ENCODE assay signal across 15 cellular contexts in the genomic region with DNA sequence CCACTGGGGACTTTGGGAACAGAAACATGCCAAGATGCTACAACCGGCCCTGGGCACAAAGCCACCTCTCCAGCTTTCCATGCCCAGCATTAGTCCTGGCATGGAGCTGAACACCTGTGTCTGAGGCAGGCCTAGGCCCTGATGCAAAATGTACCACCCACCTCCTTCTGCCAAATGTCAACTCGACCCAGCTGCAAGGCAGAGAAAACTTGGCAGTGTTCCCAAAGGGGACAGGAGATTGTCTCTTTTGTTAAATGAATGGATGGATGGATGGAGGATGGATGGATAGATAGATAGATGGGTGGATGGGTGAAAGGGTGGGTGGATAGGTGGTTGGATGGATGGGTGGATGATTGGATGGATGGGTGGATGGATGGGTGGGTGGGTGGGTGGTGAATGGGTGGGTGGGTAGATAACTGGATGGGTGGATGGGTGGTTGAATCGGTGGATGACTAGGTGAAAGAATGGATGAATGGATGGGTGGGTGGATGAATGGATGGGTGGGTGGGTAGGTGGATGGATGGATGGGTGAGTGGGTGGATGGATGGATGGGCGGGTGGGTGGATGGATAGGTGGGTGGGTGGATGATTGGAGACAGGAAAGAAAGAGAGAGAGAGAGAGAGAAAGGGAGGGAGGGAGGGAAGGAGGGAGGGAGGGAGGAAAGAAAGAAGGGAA.
DNase-seq lines count a peak whose midpoint lies in the region; ATAC-seq and TF ChIP-seq lines count a peak whose summit lies in the region.
"Had no signal": no experiment of that assay in that cellular context is flagged by ENCODE, and none has a peak within 500 bp of the region (broad histone marks: within the 10 kb centered on the region; RNA-seq: fewer than 3 reads in every experiment).

No MANE protein-coding gene starts in this region.

- TF ChIP-seq EP300 in SK-N-SH (IDR thresholded peaks at IDR 0.05; ENCODE audit: borderline replicate concordance in 1 of 2, low read depth in 1 of 2, low read length in 1 of 2), result no peak

- H3K9me3 ChIP-seq in spleen (no peaks in the 10 kb centered on the region), SK-N-SH (no peaks in the 10 kb centered on the region)
- H3K9me3 ChIP-seq: colonic mucosa had no signal

- ATAC-seq in activated T-helper 17 cell treated with anti-CD3 and anti-CD28 coated beads, Interleukin-2, amount 50 U/mL, for 72 hours (replicated peaks), result no peak
- no peak for ATAC-seq in HG03342 (IDR thresholded peaks at IDR 0.05; ENCODE audit: unreplicated experiment)
- ATAC-seq: PC-3 had no signal

- H3K27me3 Mint-ChIP-seq in activated CD4-positive, alpha-beta memory T cell treated with anti-CD3 and anti-CD28 coated beads for 36 hours, result peaks cover 3% of the 10 kb centered on the region
- peaks cover 43% of the 10 kb centered on the region for H3K27me3 Mint-ChIP-seq in activated CD4-positive, alpha-beta memory T cell treated with anti-CD3 and anti-CD28 coated beads, Interleukin-2, amount 10 ng/mL, durations not matched to agents 7 days and 5 days
- no peaks in the 10 kb centered on the region for H3K27me3 Mint-ChIP-seq in activated T-helper 17 cell treated with anti-CD3 and anti-CD28 coated beads, Interleukin-2, amount 50 U/mL, for 72 hours

- H3K36me3 ChIP-seq in spleen (no peaks in the 10 kb centered on the region), SK-N-SH (replicated peaks in 1 of 2; ENCODE audit: control insufficient read depth in 1 of 2, insufficient read depth in 2 of 2, low read length in 1 of 2) (no peaks in the 10 kb centered on the region)
- H3K36me3 ChIP-seq: colonic mucosa had no signal

- H3K4me1 Mint-ChIP-seq in activated CD4-positive, alpha-beta memory T cell treated with anti-CD3 and anti-CD28 coated beads for 36 hours (ENCODE audit: low read depth), result peaks cover 69% of the 10 kb centered on the region
- H3K4me1 Mint-ChIP-seq in activated CD4-positive, alpha-beta memory T cell treated with anti-CD3 and anti-CD28 coated beads, Interleukin-2, amount 10 ng/mL, durations not matched to agents 7 days and 5 days, result peaks cover 69% of the 10 kb centered on the region
- peaks cover 39% of the 10 kb centered on the region for H3K4me1 Mint-ChIP-seq in activated T-helper 17 cell treated with anti-CD3 and anti-CD28 coated beads, Interleukin-2, amount 50 U/mL, for 72 hours

- H3K4me2 ChIP-seq in SK-N-SH, result no peak overlapping the region
- H3K4me2 ChIP-seq: smooth muscle cell had no signal

- peak overlapping the region; percentile 25 for H3K27ac Mint-ChIP-seq in activated CD4-positive, alpha-beta memory T cell treated with anti-CD3 and anti-CD28 coated beads for 36 hours
- H3K27ac Mint-ChIP-seq in activated CD4-positive, alpha-beta memory T cell treated with anti-CD3 and anti-CD28 coated beads, Interleukin-2, amount 10 ng/mL, durations not matched to agents 7 days and 5 days, result no peak overlapping the region
- peak overlapping the region; percentile 94 for H3K27ac Mint-ChIP-seq in activated T-helper 17 cell treated with anti-CD3 and anti-CD28 coated beads, Interleukin-2, amount 50 U/mL, for 72 hours

- H4K20me1 ChIP-seq in SK-N-SH (ENCODE audit: insufficient read depth), result no peaks in the 10 kb centered on the region

- H3K36me3 Mint-ChIP-seq in activated CD4-positive, alpha-beta memory T cell treated with anti-CD3 and anti-CD28 coated beads for 36 hours, result no peaks in the 10 kb centered on the region
- H3K36me3 Mint-ChIP-seq in activated CD4-positive, alpha-beta memory T cell treated with anti-CD3 and anti-CD28 coated beads, Interleukin-2, amount 10 ng/mL, durations not matched to agents 7 days and 5 days (ENCODE audit: low read depth), result no peaks in the 10 kb centered on the region
- H3K36me3 Mint-ChIP-seq in activated T-helper 17 cell treated with anti-CD3 and anti-CD28 coated beads, Interleukin-2, amount 50 U/mL, for 72 hours (ENCODE audit: low read depth), result no peaks in the 10 kb centered on the region

- H3K27me3 ChIP-seq in spleen (replicated peaks in 1 of 7) (peaks cover 0 to 41% (median 0%) of the 10 kb centered on the region in 7 donors), SK-N-SH (ENCODE audit: insufficient read depth) (0 out of 2 replicates have a peak, but pooled peaks cover 6% of the 10 kb centered on the region)

- 68 to 82% (median 74%) methylated on average over 2 to 4 of the region's 4 CpGs for WGBS in spleen, 5 donors
- 54% methylated on average over 4 of the region's 4 CpGs for WGBS in SK-N-SH (ENCODE audit: low lambda C conversion rate)

- no peaks in the 10 kb centered on the region for H3K9me3 Mint-ChIP-seq in activated CD4-positive, alpha-beta memory T cell treated with anti-CD3 and anti-CD28 coated beads for 36 hours
- no peaks in the 10 kb centered on the region for H3K9me3 Mint-ChIP-seq in activated CD4-positive, alpha-beta memory T cell treated with anti-CD3 and anti-CD28 coated beads, Interleukin-2, amount 10 ng/mL, durations not matched to agents 7 days and 5 days
- H3K9me3 Mint-ChIP-seq in activated T-helper 17 cell treated with anti-CD3 and anti-CD28 coated beads, Interleukin-2, amount 50 U/mL, for 72 hours, result no peaks in the 10 kb centered on the region

- no peak overlapping the region for H3K9ac ChIP-seq in SK-N-SH

- POLR2A ChIA-PET in activated CD4-positive, alpha-beta memory T cell treated with anti-CD3 and anti-CD28 coated beads for 36 hours (lab: Charles Lee), result no interaction called here
- POLR2A ChIA-PET in activated CD4-positive, alpha-beta memory T cell treated with anti-CD3 and anti-CD28 coated beads, Interleukin-2, amount 10 ng/mL, durations not matched to agents 7 days and 5 days (lab: Charles Lee), result interaction anchor here (1.2 kb wide), 1 partner anchor 73 kb away, joined by 5 read pairs; a partner anchor contains a TSS
- POLR2A ChIA-PET in SK-N-SH (lab: Yijun Ruan, JAX), result interaction anchor here (1.1 to 6.0 kb wide), 3 partner anchors 10 to 73 kb away, joined by 3 to 131 read pairs (median 6); a partner anchor contains a TSS

- DNase-seq in activated CD4-positive, alpha-beta memory T cell treated with anti-CD3 and anti-CD28 coated beads for 36 hours, result no peak
- DNase-seq in activated CD4-positive, alpha-beta memory T cell treated with anti-CD3 and anti-CD28 coated beads, Interleukin-2, amount 10 ng/mL, durations not matched to agents 7 days and 5 days, result no peak
- peak; percentile 58 for DNase-seq in NCI-H1105 treated with DMSO at 0.1 percent for 48 hours (lab: John Stamatoyannopoulos, UW)
- peak; percentile 58 for DNase-seq in spleen
- DNase-seq in NCI-H187 treated with DMSO at 0.1 percent for 48 hours (lab: John Stamatoyannopoulos, UW), result no peak
- no peak for DNase-seq in SK-N-SH
- DNase-seq: activated T-cell treated with anti-CD3 and anti-CD28 coated beads for 4 hours, colonic mucosa, islet precursor cell, midbrain, NCI-H226, PC-3 had no signal

- H2AFZ ChIP-seq in SK-N-SH (ENCODE audit: low read depth), result no peak overlapping the region

- H3K79me2 ChIP-seq in SK-N-SH (ENCODE audit: insufficient read depth), result no peaks in the 10 kb centered on the region

- H3K4me1 ChIP-seq in spleen (peaks cover 38 to 83% (median 66%) of the 10 kb centered on the region in 6 donors), SK-N-SH (ENCODE audit: control insufficient read depth in 1 of 2, insufficient read depth in 2 of 2, low read depth in 1 of 2, low read length in 1 of 2) (peaks cover 14 to 56% of the 10 kb centered on the region in 2 experiments)
- H3K4me1 ChIP-seq: colonic mucosa had no signal

- no peak overlapping the region for H3K4me3 ChIP-seq in spleen
- H3K4me3 ChIP-seq in SK-N-SH (ENCODE audit: low read depth in 2 of 2, low read length in 1 of 2), result no peak overlapping the region
- H3K4me3 ChIP-seq: colonic mucosa, smooth muscle cell had no signal

- no peaks in the 10 kb centered on the region for H3K9me2 ChIP-seq in SK-N-SH

- TF ChIP-seq CTCF in spleen (IDR thresholded peaks at IDR 0.05 in 8 of 11, conservative IDR thresholded peaks at IDR 0.05 in 3 of 11) (no peak), SK-N-SH (IDR thresholded peaks at IDR 0.05) (no peak)

- H3K27ac ChIP-seq in spleen, result peak overlapping the region in 2 of 8 donors; percentile 91 to 93
- H3K27ac ChIP-seq in SK-N-SH (ENCODE audit: low read depth in 2 of 2, low read length in 1 of 2), result no peak overlapping the region
- H3K27ac ChIP-seq: colonic mucosa had no signal

- CTCF ChIA-PET in activated CD4-positive, alpha-beta memory T cell treated with anti-CD3 and anti-CD28 coated beads for 36 hours (lab: Charles Lee), result interaction anchor here (1.3 kb wide), 1 partner anchor 10 kb away, joined by 3 read pairs; no protein-coding TSS in a partner anchor
- CTCF ChIA-PET in activated CD4-positive, alpha-beta memory T cell treated with anti-CD3 and anti-CD28 coated beads, Interleukin-2, amount 10 ng/mL, durations not matched to agents 7 days and 5 days (lab: Charles Lee), result no interaction called here
- CTCF ChIA-PET in SK-N-SH (lab: Yijun Ruan, JAX), result interaction anchor here (0.7 to 1.5 kb wide), 6 partner anchors 7 to 451 kb away, joined by 3 to 7 read pairs (median 3); a partner anchor contains a TSS

- intact Hi-C loops in activated CD4-positive, alpha-beta memory T cell treated with anti-CD3 and anti-CD28 coated beads for 36 hours (cut with micrococcal nuclease), result loop anchor here (5.0 to 10.0 kb wide), 2 partner anchors 72 to 430 kb away; a partner anchor contains a TSS
- intact Hi-C loops in spleen (cut with DNase I; ENCODE audit: low total_unique reads), result no loop called here

- no peak for TF ChIP-seq POLR2A in spleen (IDR thresholded peaks at IDR 0.05)

- H3F3A ChIP-seq in SK-N-SH (replicated peaks; ENCODE audit: insufficient read depth), result no peaks in the 10 kb centered on the region

- no peak overlapping the region for H3K4me3 Mint-ChIP-seq in activated CD4-positive, alpha-beta memory T cell treated with anti-CD3 and anti-CD28 coated beads for 36 hours
- no peak overlapping the region for H3K4me3 Mint-ChIP-seq in activated CD4-positive, alpha-beta memory T cell treated with anti-CD3 and anti-CD28 coated beads, Interleukin-2, amount 10 ng/mL, durations not matched to agents 7 days and 5 days
- no peak overlapping the region for H3K4me3 Mint-ChIP-seq in activated T-helper 17 cell treated with anti-CD3 and anti-CD28 coated beads, Interleukin-2, amount 50 U/mL, for 72 hours

- TF ChIP-seq RAD21 in SK-N-SH (IDR thresholded peaks at IDR 0.05; ENCODE audit: low read length), result no peak

TF ChIP-seq in SK-N-SH, 30 proteins besides CTCF, POLR2A, EP300 and RAD21 (continues in another document):
- TF ChIP-seq, protein P1, sequence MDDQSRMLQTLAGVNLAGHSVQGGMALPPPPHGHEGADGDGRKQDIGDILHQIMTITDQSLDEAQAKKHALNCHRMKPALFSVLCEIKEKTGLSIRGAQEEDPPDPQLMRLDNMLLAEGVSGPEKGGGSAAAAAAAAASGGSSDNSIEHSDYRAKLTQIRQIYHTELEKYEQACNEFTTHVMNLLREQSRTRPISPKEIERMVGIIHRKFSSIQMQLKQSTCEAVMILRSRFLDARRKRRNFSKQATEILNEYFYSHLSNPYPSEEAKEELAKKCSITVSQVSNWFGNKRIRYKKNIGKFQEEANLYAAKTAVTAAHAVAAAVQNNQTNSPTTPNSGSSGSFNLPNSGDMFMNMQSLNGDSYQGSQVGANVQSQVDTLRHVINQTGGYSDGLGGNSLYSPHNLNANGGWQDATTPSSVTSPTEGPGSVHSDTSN (IDR thresholded peaks at IDR 0.05), result no peak
- TF ChIP-seq RCOR1 (IDR thresholded peaks at IDR 0.05; ENCODE audit: low read length), result no peak

Comparison
In these comparisons a context has a peak if more than half of its experiments do, and no peak if none do; other contexts are left out.
1. DNase-seq: peak in NCI-H1105 treated with DMSO at 0.1 percent for 48 hours (single experiment) and spleen (single experiment); none in activated CD4-positive, alpha-beta memory T cell treated with anti-CD3 and anti-CD28 coated beads for 36 hours (single experiment), activated CD4-positive, alpha-beta memory T cell treated with anti-CD3 and anti-CD28 coated beads, Interleukin-2, amount 10 ng/mL, durations not matched to agents 7 days and 5 days (single experiment), NCI-H187 treated with DMSO at 0.1 percent for 48 hours (single experiment) and SK-N-SH (single experiment).